ENCODE assay signal across 8 cellular contexts in the genomic region with DNA sequence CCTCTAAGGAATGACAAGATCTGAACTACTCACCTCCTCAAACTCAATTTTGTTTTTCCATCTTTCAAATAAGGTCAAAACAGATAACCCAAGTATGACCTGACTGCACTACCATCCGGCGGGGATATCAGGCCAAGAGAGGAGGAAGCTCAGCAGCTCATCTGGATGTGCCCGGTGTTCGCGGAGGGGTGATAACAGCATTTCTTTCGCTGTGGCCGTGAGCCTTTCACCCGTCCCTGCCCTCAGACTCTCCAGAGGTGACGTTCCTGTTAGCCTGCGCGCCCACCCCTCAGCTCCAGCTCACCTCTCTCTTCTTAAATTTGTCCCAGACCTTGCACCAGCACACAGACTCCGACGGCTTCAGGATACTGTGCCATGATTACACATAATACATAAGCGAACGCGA. TPM values are rescaled to one million over a fixed set of nuclear protein-coding genes. Genes with fewer than 3 reads are reported as not detected.
A peak's percentile ranks its signal among the peaks of the same experiment; 100 is the strongest.
DNase-seq lines count a peak whose midpoint lies in the region; ATAC-seq, FAIRE-seq and TF ChIP-seq lines count a peak whose summit lies in the region.

No MANE protein-coding gene starts in this region.

- peaks cover 58% of the 10 kb centered on the region for H3K9me3 ChIP-seq in HUES6 (ENCODE audit: control insufficient read depth, insufficient read depth, low read depth, low read length)

- H3K27ac ChIP-seq in HUES6 (ENCODE audit: low read depth, low read length) = no peak overlapping the region

- no peaks in the 10 kb centered on the region for H3K36me3 ChIP-seq in HUES6 (ENCODE audit: control insufficient read depth, insufficient read depth, low read length)

- no peak for FAIRE-seq in urothelium cell line (lab: Jason Lieb, UNC)

- H3K27me3 Mint-ChIP-seq in natural killer cell treated with Interleukin-12 subunit alpha and Interleukin-12 subunit beta and Interleukin-15 and Interleukin-18, amount 100 ng/mL, for 72 hours = no peaks in the 10 kb centered on the region

- peak; percentile 24 for ATAC-seq in GM21515 (IDR thresholded peaks at IDR 0.05; ENCODE audit: unreplicated experiment)
- peak; percentile 5 to 18 for ATAC-seq in natural killer cell treated with Interleukin-12 subunit alpha and Interleukin-12 subunit beta and Interleukin-15 and Interleukin-18, amount 100 ng/mL, for 72 hours

- H3K4me1 Mint-ChIP-seq in natural killer cell treated with Interleukin-12 subunit alpha and Interleukin-12 subunit beta and Interleukin-15 and Interleukin-18, amount 100 ng/mL, for 72 hours (ENCODE audit: low read depth in 2 of 2) = peaks cover 22 to 31% of the 10 kb centered on the region in 2 donors

- peaks cover 6% of the 10 kb centered on the region for H3K36me3 Mint-ChIP-seq in natural killer cell treated with Interleukin-12 subunit alpha and Interleukin-12 subunit beta and Interleukin-15 and Interleukin-18, amount 100 ng/mL, for 72 hours

- no peaks in the 10 kb centered on the region for H3K4me1 ChIP-seq in HUES6 (ENCODE audit: control insufficient read depth, insufficient read depth, low read length)

- DNase-seq in EL (peak; percentile 23), epithelial cell of proximal tubule (ENCODE audit: low read depth) (no peak), urothelium cell line (ENCODE audit: low spot score) (peak; percentile 14), occipital lobe (lab: John Stamatoyannopoulos, UW) (no peak)
- DNase-seq in activated CD4-positive, alpha-beta T cell treated with anti-CD3 and anti-CD28 coated beads for 4 hours = peak; percentile 9 to 14
- no peak for DNase-seq in natural killer cell treated with Interleukin-12 subunit alpha and Interleukin-12 subunit beta and Interleukin-15 and Interleukin-18, amount 100 ng/mL, for 72 hours (ENCODE audit: low spot score)

- H3K9ac ChIP-seq in HUES6 (ENCODE audit: low read length) = no peak overlapping the region

- H3K9me3 Mint-ChIP-seq in natural killer cell treated with Interleukin-12 subunit alpha and Interleukin-12 subunit beta and Interleukin-15 and Interleukin-18, amount 100 ng/mL, for 72 hours = no peaks in the 10 kb centered on the region

- H3K4me3 Mint-ChIP-seq in natural killer cell treated with Interleukin-12 subunit alpha and Interleukin-12 subunit beta and Interleukin-15 and Interleukin-18, amount 100 ng/mL, for 72 hours = peak overlapping the region; percentile 100

- no peaks in the 10 kb centered on the region for H3K27me3 ChIP-seq in HUES6 (ENCODE audit: control insufficient read depth, insufficient read depth, low read length)

- H3K4me3 ChIP-seq in HUES6 (ENCODE audit: low read depth, low read length) = peak overlapping the region; percentile 55; the same call in 1 of the 2 replicates
- peak overlapping the region; percentile 94 for H3K4me3 ChIP-seq in epithelial cell of proximal tubule (ENCODE audit: low read depth, low read length)

- peak overlapping the region; percentile 82 to 89 for H3K27ac Mint-ChIP-seq in natural killer cell treated with Interleukin-12 subunit alpha and Interleukin-12 subunit beta and Interleukin-15 and Interleukin-18, amount 100 ng/mL, for 72 hours

- no peak for TF ChIP-seq CTCF in epithelial cell of proximal tubule (conservative IDR thresholded peaks at IDR 0.05; ENCODE audit: low read depth, low read length)

RNA-seq across cellular contexts. Expression of gene ZNF248, which starts 0.5 kb away (rescaled TPM):
- total RNA-seq in epithelial cell of proximal tubule (4.0 and 6.9 TPM in 2 replicates), occipital lobe (67.4 TPM)
- total RNA-seq in natural killer cell treated with Interleukin-12 subunit alpha and Interleukin-12 subunit beta and Interleukin-15 and Interleukin-18, amount 100 ng/mL, for 72 hours = 10 to 100 TPM in 1 of 2 donors, 1 to 10 TPM in 1; 8.3 to 10.2 TPM

Comparison
In these comparisons a context has a peak if more than half of its experiments do, and no peak if none do; other contexts are left out.
1. DNase-seq: peak in EL (single experiment), activated CD4-positive, alpha-beta T cell treated with anti-CD3 and anti-CD28 coated beads for 4 hours (2 of 2) and urothelium cell line (single experiment); none in epithelial cell of proximal tubule (single experiment), natural killer cell treated with Interleukin-12 subunit alpha and Interleukin-12 subunit beta and Interleukin-15 and Interleukin-18, amount 100 ng/mL, for 72 hours (single experiment) and occipital lobe (single experiment).